In the genomic region with DNA sequence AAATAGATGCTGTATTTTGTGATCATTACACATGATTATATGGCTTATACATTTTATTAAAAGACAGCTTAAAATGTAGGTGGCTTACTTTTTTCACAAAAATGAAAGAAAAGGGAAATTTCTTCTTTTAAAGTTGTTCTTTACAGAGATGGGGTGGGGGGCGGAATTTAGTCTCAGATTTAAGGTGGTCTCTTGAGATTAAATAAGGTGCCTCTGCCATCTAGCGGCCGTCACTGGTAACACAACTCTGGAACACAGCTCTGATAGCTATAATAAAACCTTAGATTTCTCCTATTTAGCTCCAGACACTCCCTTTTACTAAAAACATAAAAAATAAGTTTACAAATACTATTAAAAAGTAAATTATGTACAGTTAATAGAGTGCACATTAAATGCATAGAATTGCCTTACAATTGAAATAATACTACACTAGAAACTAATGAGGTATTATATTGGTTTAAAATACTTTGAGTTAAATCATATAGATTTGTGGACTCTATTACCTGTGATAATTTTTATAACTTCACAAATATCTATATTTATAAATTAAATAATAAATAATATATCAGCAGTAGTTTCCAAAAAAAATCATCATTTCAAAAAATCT, we compare ENCODE assay signal across 9 cellular contexts.
A peak's percentile ranks its signal among the peaks of the same experiment; 100 is the strongest.
DNase-seq lines count a peak whose midpoint lies in the region; ATAC-seq and TF ChIP-seq lines count a peak whose summit lies in the region.
"Had no signal": no experiment of that assay in that cellular context is flagged by ENCODE, and none has a peak within 500 bp of the region (broad histone marks: within the 10 kb centered on the region; RNA-seq: fewer than 3 reads in every experiment).

No MANE protein-coding gene starts in this region.

- H2BK15ac ChIP-seq in neuronal stem cell (ENCODE audit: low read length): no peak overlapping the region

- H4K20me1 ChIP-seq in DND-41 (ENCODE audit: insufficient read depth, low read length): no peaks in the 10 kb centered on the region
- no peaks in the 10 kb centered on the region for H4K20me1 ChIP-seq in GM23338 (replicated peaks; ENCODE audit: insufficient read depth)
- H4K20me1 ChIP-seq in fibroblast of lung (ENCODE audit: control insufficient read depth, extremely low read depth, insufficient read depth, low read length): no peaks in the 10 kb centered on the region

- no peak overlapping the region for H2AK5ac ChIP-seq in neuronal stem cell (ENCODE audit: low read depth, low read length)

- H3K4me1 Mint-ChIP-seq in GM23338 (peaks cover 5% of the 10 kb centered on the region), type B pancreatic cell (ENCODE audit: unreplicated experiment) (peaks cover 17% of the 10 kb centered on the region)

- H4K91ac ChIP-seq in neuronal stem cell (ENCODE audit: low read depth, low read length, poor library complexity): no peak overlapping the region

- H3K9ac ChIP-seq in DND-41 (ENCODE audit: low read depth, low read length): no peak overlapping the region
- no peak overlapping the region for H3K9ac ChIP-seq in fibroblast of lung (ENCODE audit: insufficient read depth, low read length)
- H3K9ac ChIP-seq in neuronal stem cell (ENCODE audit: low read depth, low read length, poor library complexity): no peak overlapping the region

- H3K27me3 ChIP-seq in DND-41 (ENCODE audit: insufficient read depth, low read length, poor library complexity) (no peaks in the 10 kb centered on the region), GM23338 (ENCODE audit: insufficient read depth) (no peaks in the 10 kb centered on the region), fibroblast of lung (ENCODE audit: control insufficient read depth, insufficient read depth, low read length) (no peaks in the 10 kb centered on the region), neuronal stem cell (ENCODE audit: control insufficient read depth in 3 of 3, insufficient read depth in 3 of 3, low read depth in 1 of 3, low read length in 3 of 3) (no peaks in the 10 kb centered on the region)

- H2AFZ ChIP-seq in DND-41 (ENCODE audit: low read depth, low read length) (no peak overlapping the region), GM23338 (no peak overlapping the region), fibroblast of lung (ENCODE audit: low read length) (no peak overlapping the region), neuronal stem cell (ENCODE audit: low read length) (no peak overlapping the region)

- TF ChIP-seq CTCF in DND-41 (IDR thresholded peaks at IDR 0.05; ENCODE audit: borderline replicate concordance, extremely low read depth, low read length, poor library complexity, severe bottlenecking): peak; percentile 78
- peak; percentile 79 to 93 for TF ChIP-seq CTCF in GM23338 (conservative IDR thresholded peaks at IDR 0.05; ENCODE audit: low read depth in 2 of 2)
- peak; percentile 77 to 91 for TF ChIP-seq CTCF in fibroblast of lung (conservative IDR thresholded peaks at IDR 0.05 in 1 of 2, IDR thresholded peaks at IDR 0.05 in 1 of 2; ENCODE audit: low read depth in 1 of 2, low read length in 2 of 2)
- TF ChIP-seq CTCF in type B pancreatic cell (conservative IDR thresholded peaks at IDR 0.05): peak; percentile 97

- no peak overlapping the region for H3K23ac ChIP-seq in neuronal stem cell (ENCODE audit: low read depth, low read length, poor library complexity)

- H3K4me3 ChIP-seq in DND-41 (ENCODE audit: low read depth in 1 of 2, low read length in 2 of 2) (no peak overlapping the region), GM23338 (no peak overlapping the region), fibroblast of lung (replicated peaks in 1 of 4; ENCODE audit: control extremely low read depth in 1 of 4, insufficient read depth in 1 of 4, low read depth in 3 of 4, low read length in 4 of 4) (no peak overlapping the region), neuronal stem cell (ENCODE audit: low read length in 2 of 2) (no peak overlapping the region)

- H3K4me3 Mint-ChIP-seq in GM23338 (no peak overlapping the region), type B pancreatic cell (no peak overlapping the region)
- H3K4me3 Mint-ChIP-seq: activated naive CD8-positive, alpha-beta T cell had no signal

- H3K27me3 Mint-ChIP-seq in GM23338 (ENCODE audit: insufficient read depth, low read depth, poor library complexity) (no peaks in the 10 kb centered on the region), type B pancreatic cell (no peaks in the 10 kb centered on the region)

- no CpG with 5 or more reads among the region's 3 CpGs for WGBS in neuronal stem cell (ENCODE audit: extremely low coverage in 2 of 2, insufficient read length in 2 of 2, insufficient replicate concordance in 1 of 2), 2 donors

- ATAC-seq in DND-41 (ENCODE audit: insufficient read depth, low read depth): peak; percentile 67; the same call in 2 of the 3 replicates
- ATAC-seq in GM23338: peak; percentile 49
- no peak for ATAC-seq in HG02623 (IDR thresholded peaks at IDR 0.05; ENCODE audit: unreplicated experiment)

- H3K79me1 ChIP-seq in neuronal stem cell (ENCODE audit: low read depth, low read length): no peaks in the 10 kb centered on the region

- H3K4ac ChIP-seq in neuronal stem cell (ENCODE audit: low read length): no peak overlapping the region

- H3K18ac ChIP-seq in neuronal stem cell (ENCODE audit: low read length): no peak overlapping the region

- H3K36me3 ChIP-seq in DND-41 (ENCODE audit: insufficient read depth, low read length) (no peaks in the 10 kb centered on the region), GM23338 (ENCODE audit: insufficient read depth) (no peaks in the 10 kb centered on the region), fibroblast of lung (ENCODE audit: control insufficient read depth, insufficient read depth, low read length) (no peaks in the 10 kb centered on the region), neuronal stem cell (replicated peaks in 1 of 2; ENCODE audit: control insufficient read depth in 2 of 2, insufficient read depth in 2 of 2, low read length in 2 of 2) (no peaks in the 10 kb centered on the region)

- no peak overlapping the region for H2BK12ac ChIP-seq in neuronal stem cell (ENCODE audit: low read length)

- no peaks in the 10 kb centered on the region for H3F3A ChIP-seq in GM23338 (replicated peaks; ENCODE audit: low read depth)

- no peak overlapping the region for H4K8ac ChIP-seq in neuronal stem cell (ENCODE audit: low read depth, low read length)

- H3K9me3 Mint-ChIP-seq in GM23338 (no peaks in the 10 kb centered on the region), type B pancreatic cell (no peaks in the 10 kb centered on the region)

- DNase-seq in DND-41 (peak; percentile 55), GM23338 (ENCODE audit: low spot score) (peak; percentile 77), NCI-H2227 treated with DMSO at 0.1 percent for 48 hours (lab: John Stamatoyannopoulos, UW) (peak; percentile 59), fibroblast of lung (ENCODE audit: low read depth in 2 of 2) (peak; percentile 18 to 49), neuronal stem cell (ENCODE audit: low spot score) (peak; percentile 68), type B pancreatic cell (ENCODE audit: extremely low spot score, unreplicated experiment) (no peak)
- DNase-seq in activated CD8-positive, alpha-beta memory T cell treated with anti-CD3 and anti-CD28 coated beads, Interleukin-2, amount 50 U/mL, for 4 hours: peak; percentile 49

- no peak overlapping the region for H2BK5ac ChIP-seq in neuronal stem cell (ENCODE audit: low read length)

- no peaks in the 10 kb centered on the region for H3K9me2 ChIP-seq in GM23338 (ENCODE audit: insufficient read depth)

- H3K27ac Mint-ChIP-seq in GM23338: no peak overlapping the region
- no peak overlapping the region for H3K27ac Mint-ChIP-seq in type B pancreatic cell
- H3K27ac Mint-ChIP-seq: activated naive CD8-positive, alpha-beta T cell had no signal

- H3K27ac ChIP-seq in DND-41 (ENCODE audit: low read length): no peak overlapping the region
- H3K27ac ChIP-seq in GM23338 (ENCODE audit: low read depth): no peak overlapping the region
- H3K27ac ChIP-seq in fibroblast of lung (ENCODE audit: insufficient read depth, low read length): no peak overlapping the region
- no peak overlapping the region for H3K27ac ChIP-seq in neuronal stem cell (replicated peaks; ENCODE audit: low read length)

- no peak overlapping the region for H3K14ac ChIP-seq in neuronal stem cell (ENCODE audit: low read length)

- H3K9me3 ChIP-seq in DND-41 (ENCODE audit: insufficient read depth, low read length, severe bottlenecking) (no peaks in the 10 kb centered on the region), fibroblast of lung (ENCODE audit: control insufficient read depth, insufficient read depth, low read depth, low read length) (no peaks in the 10 kb centered on the region), neuronal stem cell (replicated peaks in 1 of 2; ENCODE audit: control insufficient read depth in 2 of 2, insufficient read depth in 1 of 2, low read depth in 1 of 2, low read length in 2 of 2) (no peaks in the 10 kb centered on the region)

- H3K79me2 ChIP-seq in DND-41 (ENCODE audit: insufficient read depth, low read length) (no peaks in the 10 kb centered on the region), GM23338 (replicated peaks; ENCODE audit: insufficient read depth) (no peaks in the 10 kb centered on the region), fibroblast of lung (ENCODE audit: control insufficient read depth, insufficient read depth, low read length) (no peaks in the 10 kb centered on the region)

- no peak overlapping the region for H2BK120ac ChIP-seq in neuronal stem cell (ENCODE audit: low read depth, low read length)

- no peaks in the 10 kb centered on the region for H3K4me1 ChIP-seq in DND-41 (ENCODE audit: insufficient read depth, low read length)
- peaks cover 6% of the 10 kb centered on the region for H3K4me1 ChIP-seq in GM23338 (ENCODE audit: insufficient read depth)
- H3K4me1 ChIP-seq in fibroblast of lung (ENCODE audit: control insufficient read depth, extremely low read depth, insufficient read depth, low read length): no peaks in the 10 kb centered on the region
- H3K4me1 ChIP-seq in neuronal stem cell (ENCODE audit: control insufficient read depth in 2 of 2, insufficient read depth in 1 of 2, low read depth in 1 of 2, low read length in 2 of 2): no peaks in the 10 kb centered on the region

- H3K4me2 ChIP-seq in DND-41 (ENCODE audit: insufficient read depth, low read length) (no peak overlapping the region), GM23338 (no peak overlapping the region), fibroblast of lung (ENCODE audit: extremely low read depth, insufficient read depth, low read length) (no peak overlapping the region), neuronal stem cell (ENCODE audit: insufficient read depth, low read length, poor library complexity, severe bottlenecking) (no peak overlapping the region)

- H3K36me3 Mint-ChIP-seq in GM23338 (ENCODE audit: low read depth): peaks cover 8% of the 10 kb centered on the region; the same call in 2 of the 3 replicates
- no peaks in the 10 kb centered on the region for H3K36me3 Mint-ChIP-seq in type B pancreatic cell
- H3K36me3 Mint-ChIP-seq: activated naive CD8-positive, alpha-beta T cell had no signal

TF ChIP-seq in GM23338, 12 proteins besides CTCF, POLR2A, EP300 and RAD21 (continues in another document):
- no peak for TF ChIP-seq POLR2AphosphoS5 (IDR thresholded peaks at IDR 0.05; ENCODE audit: low read depth)
- no peak for TF ChIP-seq NANOG (IDR thresholded peaks at IDR 0.05; ENCODE audit: borderline replicate concordance)
- TF ChIP-seq EZH2 (IDR thresholded peaks at IDR 0.05; ENCODE audit: low read depth, unreplicated experiment): no peak
- no peak for TF ChIP-seq ZNF114 (CRISPR knock-in tag; IDR thresholded peaks at IDR 0.05)
- no peak for TF ChIP-seq STAT1 (IDR thresholded peaks at IDR 0.05; ENCODE audit: unreplicated experiment)
